In genomic region chr3:185335799-185336198, GRCh38 we compare ENCODE assay signal across 13 cellular contexts. TPM values are rescaled to one million over a fixed set of nuclear protein-coding genes. Genes with fewer than 3 reads are reported as not detected.
DNase-seq lines count a peak whose midpoint lies in the region; ATAC-seq and TF ChIP-seq lines count a peak whose summit lies in the region.
"Had no signal": no experiment of that assay in that cellular context is flagged by ENCODE, and none has a peak within 500 bp of the region (broad histone marks: within the 10 kb centered on the region; RNA-seq: fewer than 3 reads in every experiment).

No MANE protein-coding gene starts in this region.

- H3K27me3 ChIP-seq in GM23248 (replicated peaks; ENCODE audit: insufficient read depth): no peaks in the 10 kb centered on the region
- H3K27me3 ChIP-seq in PC-3 (ENCODE audit: low read length): no peaks in the 10 kb centered on the region

- DNase-seq in GM23248 (peak; percentile 61), PC-3 (peak; percentile 98), epithelial cell of prostate (ENCODE audit: low read depth, low spot score) (peak; percentile 86), omental fat pad (ENCODE audit: low spot score) (no peak), NCI-H1105 (lab: John Stamatoyannopoulos, UW) (no peak), head of caudate nucleus (no peak), inferior parietal cortex (ENCODE audit: extremely low spot score) (no peak)
- DNase-seq in activated CD4-positive, alpha-beta T cell treated with anti-CD3 and anti-CD28 coated beads, Interleukin-2, amount 10 ng/mL, durations not matched to agents 24 days and 14 days: no peak
- DNase-seq: glutamatergic neuron, NCI-H2081 treated with DMSO at 0.1 percent for 48 hours, RPMI8226 had no signal

- H3K27ac ChIP-seq in GM23248 (no peak overlapping the region), PC-3 (ENCODE audit: low read length) (peak overlapping the region; percentile 77), epithelial cell of prostate (peak overlapping the region; percentile 76)

- no peaks in the 10 kb centered on the region for H3K27me3 Mint-ChIP-seq in activated CD4-positive, alpha-beta T cell treated with anti-CD3 and anti-CD28 coated beads, Interleukin-2, amount 10 ng/mL, durations not matched to agents 24 days and 14 days
- H3K27me3 Mint-ChIP-seq: dendritic cell treated with granulocyte-macrophage colony-stimulating factor and Interleukin-4, amounts not matched to agents 40 ng/mL and 50 ng/mL, for 4 days had no signal

- H3K36me3 Mint-ChIP-seq in activated CD4-positive, alpha-beta T cell treated with anti-CD3 and anti-CD28 coated beads, Interleukin-2, amount 10 ng/mL, durations not matched to agents 24 days and 14 days (ENCODE audit: low read depth): no peaks in the 10 kb centered on the region

- H3K4me3 ChIP-seq in GM23248 (no peak overlapping the region), PC-3 (ENCODE audit: low read length) (no peak overlapping the region)
- H3K4me3 ChIP-seq: smooth muscle cell had no signal

- no peak overlapping the region for H3K4me3 Mint-ChIP-seq in activated CD4-positive, alpha-beta T cell treated with anti-CD3 and anti-CD28 coated beads, Interleukin-2, amount 10 ng/mL, durations not matched to agents 24 days and 14 days
- H3K4me3 Mint-ChIP-seq: dendritic cell treated with granulocyte-macrophage colony-stimulating factor and Interleukin-4, amounts not matched to agents 40 ng/mL and 50 ng/mL, for 4 days had no signal

- CTCF ChIA-PET in PC-3 (lab: Charles Lee): no interaction called here

- H4K20me1 ChIP-seq in GM23248 (ENCODE audit: insufficient read depth): no peaks in the 10 kb centered on the region
- no peaks in the 10 kb centered on the region for H4K20me1 ChIP-seq in PC-3 (ENCODE audit: low read length)

- H3K79me2 ChIP-seq in GM23248 (ENCODE audit: insufficient read depth): no peaks in the 10 kb centered on the region
- no peaks in the 10 kb centered on the region for H3K79me2 ChIP-seq in PC-3 (ENCODE audit: low read length)

- no peak for TF ChIP-seq CTCF in PC-3 (conservative IDR thresholded peaks at IDR 0.05; ENCODE audit: low read depth, low read length)
- no peak for TF ChIP-seq CTCF in omental fat pad (IDR thresholded peaks at IDR 0.05)

- H3K4me1 Mint-ChIP-seq in activated CD4-positive, alpha-beta T cell treated with anti-CD3 and anti-CD28 coated beads, Interleukin-2, amount 10 ng/mL, durations not matched to agents 24 days and 14 days: peaks cover 22% of the 10 kb centered on the region

- H3K9me2 ChIP-seq in GM23248 (ENCODE audit: insufficient read depth) (peaks cover 2% of the 10 kb centered on the region; the same call in 1 of the 2 replicates), PC-3 (replicated peaks; ENCODE audit: low read length) (no peaks in the 10 kb centered on the region)

- H3K9me3 Mint-ChIP-seq in activated CD4-positive, alpha-beta T cell treated with anti-CD3 and anti-CD28 coated beads, Interleukin-2, amount 10 ng/mL, durations not matched to agents 24 days and 14 days: no peaks in the 10 kb centered on the region
- H3K9me3 Mint-ChIP-seq: dendritic cell treated with granulocyte-macrophage colony-stimulating factor and Interleukin-4, amounts not matched to agents 40 ng/mL and 50 ng/mL, for 4 days had no signal

- H3K9ac ChIP-seq in GM23248 (no peak overlapping the region), PC-3 (ENCODE audit: low read length) (no peak overlapping the region)

- H3K4me2 ChIP-seq in GM23248 (ENCODE audit: unreplicated experiment) (peak overlapping the region; percentile 11), PC-3 (ENCODE audit: low read length) (peak overlapping the region; percentile 39; the same call in 1 of the 2 replicates)
- H3K4me2 ChIP-seq: smooth muscle cell had no signal

- intact Hi-C loops in PC-3 (cut with micrococcal nuclease) (loop anchor here (2.0 to 5.0 kb wide), 3 partner anchors 17 to 212 kb away; no protein-coding TSS in a partner anchor), head of caudate nucleus (cut with DNase I) (no loop called here)
- intact Hi-C loops in activated CD4-positive, alpha-beta T cell treated with anti-CD3 and anti-CD28 coated beads, Interleukin-2, amount 10 ng/mL, durations not matched to agents 24 days and 14 days (cut with micrococcal nuclease): no loop called here

- H2AFZ ChIP-seq in GM23248 (no peak overlapping the region), PC-3 (ENCODE audit: low read length) (no peak overlapping the region)

- H3K36me3 ChIP-seq in GM23248 (ENCODE audit: low read depth) (no peaks in the 10 kb centered on the region), PC-3 (ENCODE audit: low read depth, low read length) (no peaks in the 10 kb centered on the region)

- H3K27ac Mint-ChIP-seq in activated CD4-positive, alpha-beta T cell treated with anti-CD3 and anti-CD28 coated beads, Interleukin-2, amount 10 ng/mL, durations not matched to agents 24 days and 14 days: no peak overlapping the region
- H3K27ac Mint-ChIP-seq: dendritic cell treated with granulocyte-macrophage colony-stimulating factor and Interleukin-4, amounts not matched to agents 40 ng/mL and 50 ng/mL, for 4 days had no signal

- H3F3A ChIP-seq in GM23248 (ENCODE audit: insufficient read depth) (peaks cover 9% of the 10 kb centered on the region), PC-3 (ENCODE audit: low read length, unreplicated experiment) (peaks cover 28% of the 10 kb centered on the region)

- POLR2A ChIA-PET in PC-3 (lab: Charles Lee; ENCODE audit: unreplicated experiment): no interaction called here

- no TSS peak for BruUV-seq in PC-3 (replicated peaks; lab: Mats Ljungman, UMichigan)

- in situ Hi-C loops in GM23248 (cut with MboI): no loop called here

- no peaks in the 10 kb centered on the region for H3K9me3 ChIP-seq in GM23248 (ENCODE audit: low read depth)
- H3K9me3 ChIP-seq in PC-3 (ENCODE audit: low read length): no peaks in the 10 kb centered on the region

- H3K4me1 ChIP-seq in GM23248 (ENCODE audit: insufficient read depth): peaks cover 7% of the 10 kb centered on the region
- peaks cover 53% of the 10 kb centered on the region for H3K4me1 ChIP-seq in PC-3 (ENCODE audit: insufficient read depth, low read length)

- ATAC-seq in PC-3: peak; percentile 82
- peak; percentile 53 for ATAC-seq in omental fat pad (ENCODE audit: low FRiP score)

RNA-seq across cellular contexts. Expression of gene MAP3K13, which starts 27.1 kb away (rescaled TPM):
- 14.8 and 16.7 TPM in 2 replicates for total RNA-seq in GM23248 (2014; rRNA removed; shearing (Covaris generic))
- 45.2 and 52.5 TPM in 2 replicates for polyA plus RNA-seq in GM23248 (2016; fragmentation: Nextera tagmentation; extraction: Ambion mirVana)
- 24.0 and 24.4 TPM in 2 replicates for total RNA-seq in PC-3 (2014; rRNA removed)
- 10 to 100 TPM; 12.4 to 17.8 (median 16.3) TPM for total RNA-seq in omental fat pad
- 11.3 and 14.5 TPM in 2 replicates for total RNA-seq in activated CD4-positive, alpha-beta T cell treated with anti-CD3 and anti-CD28 coated beads, Interleukin-2, amount 10 ng/mL, durations not matched to agents 24 days and 14 days

Comparison
In these comparisons a context has a peak if more than half of its experiments do, and no peak if none do; other contexts are left out.
1. DNase-seq: peak in GM23248 (single experiment), PC-3 (single experiment) and epithelial cell of prostate (single experiment); none in omental fat pad (single experiment), NCI-H1105 (single experiment), activated CD4-positive, alpha-beta T cell treated with anti-CD3 and anti-CD28 coated beads, Interleukin-2, amount 10 ng/mL, durations not matched to agents 24 days and 14 days (single experiment), head of caudate nucleus (0 of 42) and inferior parietal cortex (single experiment).